In the genomic region with DNA sequence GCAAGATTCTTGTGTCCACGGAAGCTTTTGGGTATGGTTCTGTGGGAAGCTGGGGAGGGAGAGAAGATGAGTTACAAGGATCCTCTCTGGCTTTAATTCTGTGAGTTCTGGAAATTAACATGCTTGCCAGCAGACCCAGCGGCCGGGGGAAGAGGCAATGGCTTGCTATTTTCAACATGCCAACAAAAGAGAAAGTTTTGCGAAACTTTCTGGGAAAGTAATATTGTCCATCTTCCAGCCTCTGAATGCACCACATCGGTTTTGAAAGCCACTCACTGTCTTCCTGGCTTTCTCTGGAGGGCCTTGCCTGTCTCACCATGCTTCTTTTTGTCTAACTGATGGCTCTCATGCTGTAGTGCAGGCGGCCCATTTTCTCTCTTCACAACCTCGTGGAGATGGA, we compare ENCODE assay signal across 9 cellular contexts.
"Had no signal": no experiment of that assay in that cellular context is flagged by ENCODE, and none has a peak within 500 bp of the region (broad histone marks: within the 10 kb centered on the region; RNA-seq: fewer than 3 reads in every experiment).

No MANE protein-coding gene starts in this region.

- H3K4me2 ChIP-seq: KMS-11 had no signal

- FAIRE-seq: H54, HTR-8/SVneo had no signal

- H3K9ac ChIP-seq: GM23248, KMS-11 had no signal

- H3K4me3 ChIP-seq: GM23248 had no signal

- DNase-seq: GM23248, GOT3, H9, HCEC 1CT, IMR-90, KBM-7 had no signal

- H3K27ac ChIP-seq: GM23248, KMS-11 had no signal

- H2AFZ ChIP-seq: GM23248 had no signal
